ENCODE assay signal across 3 cellular contexts in the genomic region with DNA sequence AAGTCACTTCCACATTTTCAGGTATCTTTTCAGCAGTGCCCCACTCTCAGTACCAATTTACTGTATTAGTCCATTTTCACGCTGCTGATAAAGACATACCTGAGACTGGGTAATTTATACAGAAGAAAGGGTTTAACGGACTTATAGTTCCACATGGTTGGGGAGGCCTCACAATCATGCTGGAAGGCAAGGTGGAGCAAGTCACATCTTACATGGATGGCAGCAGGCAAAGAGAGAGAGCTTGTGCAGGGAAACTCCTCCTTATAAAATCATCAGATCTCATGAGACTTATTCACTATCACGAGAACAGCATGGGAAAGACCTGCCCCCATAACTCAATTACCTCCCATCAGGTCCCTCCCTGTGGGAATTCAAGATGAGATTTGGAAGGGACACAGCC.
A peak's percentile ranks its signal among the peaks of the same experiment; 100 is the strongest.
DNase-seq lines count a peak whose midpoint lies in the region; ATAC-seq, FAIRE-seq and TF ChIP-seq lines count a peak whose summit lies in the region.
"Not testable (repeated sequence)": the region's sequence is repeated elsewhere in the genome, so short reads cannot be mapped to it uniquely, and the experiment has no call there.

No MANE protein-coding gene starts in this region.

- not testable (repeated sequence) for FAIRE-seq in K562 (lab: Jason Lieb, UNC); HepG2 (lab: Jason Lieb, UNC)

- H3K4me1 ChIP-seq in HEK293 (ENCODE audit: control insufficient read depth, insufficient read depth, low read length); K562 (replicated peaks in 1 of 2; ENCODE audit: control insufficient read depth in 2 of 2, insufficient read depth in 2 of 2, low read length in 2 of 2); HepG2 (ENCODE audit: insufficient read depth, low read length): not testable (repeated sequence)

- not testable (repeated sequence) for TF ChIP-seq RAD21 in K562 (CRISPR knock-in tag; conservative IDR thresholded peaks at IDR 0.05 in 1 of 2, IDR thresholded peaks at IDR 0.05 in 1 of 2); HepG2 (CRISPR knock-in tag; IDR thresholded peaks at IDR 0.05)

- H3K4me2 ChIP-seq in K562 (ENCODE audit: insufficient read depth, low read length); HepG2 (ENCODE audit: low read depth, low read length): not testable (repeated sequence)

- TF ChIP-seq POLR2A in K562 (conservative IDR thresholded peaks at IDR 0.05); HepG2 (IDR thresholded peaks at IDR 0.05; ENCODE audit: insufficient read depth in 1 of 2, low read depth in 2 of 2, low read length in 2 of 2): not testable (repeated sequence)

- peaks cover 15% of the 10 kb centered on the region; the same call in 2 of the 3 replicates for H3K79me2 ChIP-seq in K562 (ENCODE audit: control insufficient read depth, insufficient read depth, low read length)
- H3K79me2 ChIP-seq in HepG2 (ENCODE audit: insufficient read depth, low read length) = not testable (repeated sequence)

- H3K4me3 ChIP-seq in HEK293 (ENCODE audit: low read depth, low read length); K562; HepG2 (replicated peaks in 1 of 3; ENCODE audit: insufficient read depth in 1 of 3, low read depth in 2 of 3, low read length in 3 of 3): not testable (repeated sequence)

- 100% methylated on average over 3 of the region's 3 CpGs for WGBS in K562 (ENCODE audit: insufficient coverage, low coverage, missing lambda C conversion rate)
- 91% methylated on average over 3 of the region's 3 CpGs for WGBS in HepG2 (ENCODE audit: low lambda C conversion rate)

- H3K36me3 ChIP-seq in HEK293 (ENCODE audit: control insufficient read depth in 2 of 2, insufficient read depth in 1 of 2, low read length in 2 of 2); HepG2 (replicated peaks in 1 of 2; ENCODE audit: control insufficient read depth in 1 of 2, insufficient read depth in 2 of 2, low read length in 2 of 2): not testable (repeated sequence)
- peaks cover 28% of the 10 kb centered on the region; the same call in 1 of the 3 replicates for H3K36me3 ChIP-seq in K562 (ENCODE audit: control insufficient read depth, insufficient read depth, low read length)

- H4K20me1 ChIP-seq in K562 (replicated peaks; ENCODE audit: control insufficient read depth, insufficient read depth, low read length); HepG2 (ENCODE audit: insufficient read depth, low read length): not testable (repeated sequence)

- H3K9me3 ChIP-seq in HEK293 (ENCODE audit: control insufficient read depth, insufficient read depth, low read depth, low read length); HepG2 (ENCODE audit: low read length): not testable (repeated sequence)
- peaks cover 14% of the 10 kb centered on the region for H3K9me3 ChIP-seq in K562 (replicated peaks; ENCODE audit: control insufficient read depth, insufficient read depth, low read depth, low read length)

- not testable (repeated sequence) for DNase-seq in K562 (ENCODE audit: extremely low read depth in 1 of 4, low spot score in 3 of 4); HepG2 (ENCODE audit: low spot score)

- H3K9ac ChIP-seq in K562 (ENCODE audit: insufficient read depth in 1 of 2, low read depth in 2 of 2, low read length in 2 of 2); HepG2 (ENCODE audit: insufficient read depth, low read depth, low read length): not testable (repeated sequence)

- not testable (repeated sequence) for BruUV-seq in K562 (replicated peaks; lab: Mats Ljungman, UMichigan); HepG2 (replicated peaks; lab: Mats Ljungman, UMichigan)

- not testable (repeated sequence) for TF ChIP-seq EP300 in K562 (IDR thresholded peaks at IDR 0.05; ENCODE audit: low read length); HepG2 (IDR thresholded peaks at IDR 0.05; ENCODE audit: low read depth in 2 of 2, low read length in 2 of 2); HepG2 (CRISPR knock-in tag; IDR thresholded peaks at IDR 0.05; ENCODE audit: borderline replicate concordance)

- not testable (repeated sequence) for TF ChIP-seq CTCF in HEK293 (tag by site-specific recombination; IDR thresholded peaks at IDR 0.05); K562 (IDR thresholded peaks at IDR 0.05 in 2 of 3, conservative IDR thresholded peaks at IDR 0.05 in 1 of 3; ENCODE audit: insufficient read depth in 2 of 3, low read depth in 1 of 3, low read length in 3 of 3); HepG2 (CRISPR knock-in tag; IDR thresholded peaks at IDR 0.05)

- CTCF ChIA-PET in HEK293 (lab: Yijun Ruan, JAX) = interaction anchor here (0.6 kb wide), 1 partner anchor 117 kb away, joined by 3 read pairs; no protein-coding TSS in a partner anchor
- CTCF ChIA-PET in K562 (lab: Yijun Ruan, JAX; ENCODE audit: low intra/inter-chr PET ratio); HepG2 (lab: Yijun Ruan, JAX; ENCODE audit: low intra/inter-chr PET ratio, low total read pairs): not testable (repeated sequence)

- H3K27ac ChIP-seq in HEK293 (ENCODE audit: extremely low read depth, low read depth, low read length); K562 (ENCODE audit: extremely low read depth, low read depth, low read length); HepG2 (ENCODE audit: extremely low read length, insufficient read depth, low read length): not testable (repeated sequence)

- ATAC-seq in K562, HepG2: not testable (repeated sequence)

- in situ Hi-C loops in K562 (cut with MboI); HepG2 (cut with HindIII; ENCODE audit: extremely low pct_ligation_motif_present, low pct_unique_long_range_greater_than_20kb): not testable (repeated sequence)

- POLR2A ChIA-PET in HEK293 (lab: Yijun Ruan, JAX); HepG2 (lab: Yijun Ruan, JAX): not testable (repeated sequence)
- POLR2A ChIA-PET in K562 (lab: Yijun Ruan, JAX) = interaction anchor here (1.1 kb wide), 1 partner anchor 11 kb away, joined by 3 read pairs; no protein-coding TSS in a partner anchor

- not testable (repeated sequence) for H3K27me3 ChIP-seq in K562 (ENCODE audit: control insufficient read depth in 2 of 2, insufficient read depth in 2 of 2, low read length in 2 of 2); HepG2 (ENCODE audit: control insufficient read depth in 1 of 2, insufficient read depth in 2 of 2, low read length in 2 of 2)

- not testable (repeated sequence) for H2AFZ ChIP-seq in K562 (ENCODE audit: low read depth, low read length); HepG2 (ENCODE audit: low read length)

- not testable (repeated sequence) for H3K9me1 ChIP-seq in K562 (ENCODE audit: control insufficient read depth, insufficient read depth, low read length)

- intact Hi-C loops in K562 (cut with micrococcal nuclease); HepG2 (cut with micrococcal nuclease; ENCODE audit: unreplicated experiment): not testable (repeated sequence)

TF ChIP-seq in HEK293, 187 proteins besides CTCF, POLR2A, EP300 and RAD21:
- peak; percentile 50 for TF ChIP-seq SETDB1 (IDR thresholded peaks at IDR 0.05; ENCODE audit: insufficient read length, low read length)

TF ChIP-seq in K562, 482 proteins besides CTCF, POLR2A, EP300 and RAD21:
- TF ChIP-seq ZNF431 (CRISPR knock-in tag; IDR thresholded peaks at IDR 0.05) (peak; percentile 99), TRIM28 (IDR thresholded peaks at IDR 0.05) (0 out of 2 replicates have a peak, but pooled peaks have one; percentile 53)
- TF ChIP-seq, protein P1, sequence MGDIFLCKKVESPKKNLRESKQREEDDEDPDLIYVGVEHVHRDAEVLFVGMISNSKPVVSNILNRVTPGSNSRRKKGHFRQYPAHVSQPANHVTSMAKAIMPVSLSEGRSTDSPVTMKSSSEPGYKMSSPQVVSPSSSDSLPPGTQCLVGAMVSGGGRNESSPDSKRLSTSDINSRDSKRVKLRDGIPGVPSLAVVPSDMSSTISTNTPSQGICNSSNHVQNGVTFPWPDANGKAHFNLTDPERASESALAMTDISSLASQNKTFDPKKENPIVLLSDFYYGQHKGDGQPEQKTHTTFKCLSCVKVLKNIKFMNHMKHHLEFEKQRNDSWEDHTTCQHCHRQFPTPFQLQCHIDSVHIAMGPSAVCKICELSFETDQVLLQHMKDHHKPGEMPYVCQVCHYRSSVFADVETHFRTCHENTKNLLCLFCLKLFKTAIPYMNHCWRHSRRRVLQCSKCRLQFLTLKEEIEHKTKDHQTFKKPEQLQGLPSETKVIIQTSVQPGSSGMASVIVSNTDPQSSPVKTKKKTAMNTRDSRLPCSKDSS (IDR thresholded peaks at IDR 0.05; ENCODE audit: low read depth, partially characterized antibody) = peak; percentile 66

TF ChIP-seq in HepG2, 621 proteins besides CTCF, POLR2A, EP300 and RAD21:
- TF ChIP-seq ZNF431 (CRISPR knock-in tag; IDR thresholded peaks at IDR 0.05; ENCODE audit: borderline replicate concordance, low read depth) = 0 out of 2 replicates have a peak, but pooled peaks have one; percentile 40
